1 cellular context compared by ENCODE assay signal in genomic region chr22:39313258-39314001, GRCh38.
A peak's percentile ranks its signal among the peaks of the same experiment; 100 is the strongest.
TF ChIP-seq lines count a peak whose summit lies in the region.

No MANE protein-coding gene starts in this region.

TF ChIP-seq in GM23338, 12 proteins besides CTCF, POLR2A, EP300 and RAD21:
- TF ChIP-seq POLR2AphosphoS5 (IDR thresholded peaks at IDR 0.05; ENCODE audit: low read depth) (peak; percentile 38), EZH2 (IDR thresholded peaks at IDR 0.05; ENCODE audit: low read depth, unreplicated experiment) (no peak)
